ENCODE assay signal across 1 cellular context in the genomic region with DNA sequence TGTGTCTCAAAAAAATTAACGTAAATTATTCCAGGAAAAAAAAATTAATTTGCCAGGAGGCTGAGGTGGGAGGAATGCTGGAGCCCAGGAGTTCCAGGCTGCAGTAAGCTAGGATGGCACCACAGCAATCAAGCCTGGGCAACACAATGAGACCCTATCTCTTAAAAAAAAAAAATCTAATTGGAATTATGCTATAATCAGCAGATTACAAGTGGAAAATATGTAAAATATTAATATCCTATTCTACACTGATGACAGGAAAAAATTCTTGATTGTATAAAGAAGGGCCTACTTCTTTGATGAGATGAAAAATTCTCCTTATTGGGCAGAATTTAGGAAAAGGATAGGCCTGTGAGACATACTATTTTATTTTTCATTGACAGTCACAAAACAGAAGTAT.
TF ChIP-seq lines count a peak whose summit lies in the region.

No MANE protein-coding gene starts in this region.

TF ChIP-seq in IMR-90, 13 proteins besides CTCF, POLR2A, EP300 and RAD21 (continued from another document):
- TF ChIP-seq, protein P1, sequence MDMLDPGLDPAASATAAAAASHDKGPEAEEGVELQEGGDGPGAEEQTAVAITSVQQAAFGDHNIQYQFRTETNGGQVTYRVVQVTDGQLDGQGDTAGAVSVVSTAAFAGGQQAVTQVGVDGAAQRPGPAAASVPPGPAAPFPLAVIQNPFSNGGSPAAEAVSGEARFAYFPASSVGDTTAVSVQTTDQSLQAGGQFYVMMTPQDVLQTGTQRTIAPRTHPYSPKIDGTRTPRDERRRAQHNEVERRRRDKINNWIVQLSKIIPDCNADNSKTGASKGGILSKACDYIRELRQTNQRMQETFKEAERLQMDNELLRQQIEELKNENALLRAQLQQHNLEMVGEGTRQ (IDR thresholded peaks at IDR 0.05; ENCODE audit: low read depth, low read length): no peak
- TF ChIP-seq MAZ (IDR thresholded peaks at IDR 0.05; ENCODE audit: borderline replicate concordance, low read depth, low read length) (no peak), SMC3 (IDR thresholded peaks at IDR 0.05; ENCODE audit: low read depth, low read length) (no peak)
TF ChIP-seq in IMR-90: peak in this region for 1.
